In genomic region chr4:131339137-131339536, GRCh38 we compare ENCODE assay signal across 17 cellular contexts.
A peak's percentile ranks its signal among the peaks of the same experiment; 100 is the strongest.
DNase-seq lines count a peak whose midpoint lies in the region; ATAC-seq and TF ChIP-seq lines count a peak whose summit lies in the region.
"Had no signal": no experiment of that assay in that cellular context is flagged by ENCODE, and none has a peak within 500 bp of the region (broad histone marks: within the 10 kb centered on the region; RNA-seq: fewer than 3 reads in every experiment).

No MANE protein-coding gene starts in this region.

- DNase-seq in OCI-M1 (lab: John Stamatoyannopoulos, UW) = peak; percentile 39
- DNase-seq in activated naive CD4-positive, alpha-beta T cell treated with anti-CD3 and anti-CD28 coated beads, Interleukin-2, amount 50 U/mL, for 16 hours = no peak
- no peak for DNase-seq in GM10266 (ENCODE audit: extremely low spot score)
- no peak for DNase-seq in thyroid gland
- no peak for DNase-seq in activated gamma-delta T cell (lab: John Stamatoyannopoulos, UW)
- DNase-seq: 8988T; CD4-positive, alpha-beta memory T cell; DMS153; DMS79; GDM1; H9; IMR-90 had no signal

- no peak overlapping the region for H3K27ac ChIP-seq in thyroid gland
- H3K27ac ChIP-seq: BLaER1 had no signal

- H3K4me3 ChIP-seq in thyroid gland (replicated peaks in 1 of 3) = no peak overlapping the region
- H3K4me3 ChIP-seq: BLaER1, K562 had no signal

- no peak for TF ChIP-seq CTCF in GM10266 (IDR thresholded peaks at IDR 0.05; ENCODE audit: control insufficient read depth, insufficient read depth, low read depth, missing control alignments)
- no peak for TF ChIP-seq CTCF in thyroid gland (IDR thresholded peaks at IDR 0.05)

- H3K36me3 ChIP-seq in thyroid gland = no peaks in the 10 kb centered on the region
- H3K36me3 ChIP-seq: BLaER1 had no signal

- H3K4me1 ChIP-seq in thyroid gland = no peaks in the 10 kb centered on the region
- H3K4me1 ChIP-seq: BLaER1 had no signal

- intact Hi-C loops in thyroid gland (cut with DNase I) = no loop called here

- H3K9me3 ChIP-seq in thyroid gland = no peaks in the 10 kb centered on the region
- H3K9me3 ChIP-seq: BLaER1 had no signal

- no peak for TF ChIP-seq POLR2A in thyroid gland (IDR thresholded peaks at IDR 0.05)

- WGBS in thyroid gland, 2 donors = 77 to 79% methylated on average over 2 of the region's 2 CpGs

- ATAC-seq in GM18520 (IDR thresholded peaks at IDR 0.05; ENCODE audit: unreplicated experiment) (peak; percentile 52), GM19035 (IDR thresholded peaks at IDR 0.05; ENCODE audit: unreplicated experiment) (peak; percentile 58), HG03432 (IDR thresholded peaks at IDR 0.05; ENCODE audit: unreplicated experiment) (peak; percentile 52)
- ATAC-seq: K562 had no signal

- no peaks in the 10 kb centered on the region for H3K27me3 ChIP-seq in thyroid gland
- H3K27me3 ChIP-seq: BLaER1 had no signal
